25 cellular contexts compared by ENCODE assay signal in the genomic region with DNA sequence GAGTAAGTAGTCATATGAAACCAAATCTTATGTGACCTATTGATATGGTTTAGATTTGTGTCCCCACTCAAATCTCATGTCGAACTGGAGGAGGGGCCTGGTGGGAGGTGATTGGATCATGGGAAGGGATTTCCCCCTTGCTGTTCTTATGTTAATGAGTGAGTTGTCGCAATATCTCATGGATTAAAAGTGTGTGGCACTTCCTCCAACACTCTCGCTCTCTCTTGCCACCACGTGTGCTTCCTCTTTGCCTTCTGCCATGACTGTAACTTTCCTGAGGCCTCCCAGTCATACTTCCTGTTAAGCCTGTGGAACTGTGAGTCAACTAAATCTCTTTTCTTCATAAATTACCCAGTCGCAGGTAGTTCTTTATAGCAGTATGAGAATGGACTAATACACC.
DNase-seq lines count a peak whose midpoint lies in the region; ATAC-seq, FAIRE-seq and TF ChIP-seq lines count a peak whose summit lies in the region.
"Had no signal": no experiment of that assay in that cellular context is flagged by ENCODE, and none has a peak within 500 bp of the region (broad histone marks: within the 10 kb centered on the region; RNA-seq: fewer than 3 reads in every experiment).

No MANE protein-coding gene starts in this region.

- peak; percentile 8 for DNase-seq in EL
- DNase-seq in SKM-1 treated with dmso at 0.1 percent for 144 hours (lab: John Stamatoyannopoulos, UW; ENCODE audit: unreplicated experiment): peak; percentile 40
- peak; percentile 20 for DNase-seq in kidney tubule cell (ENCODE audit: low spot score)
- no peak for DNase-seq in H54 (ENCODE audit: insufficient read length, low spot score)
- no peak for DNase-seq in PC-3
- no peak for DNase-seq in mesenteric fat pad (ENCODE audit: low spot score)
- DNase-seq: AML-193; CD4-positive, CD25-positive, alpha-beta regulatory T cell; COR-L47; DMS 273 treated with DMSO at 0.1 percent for 48 hours; DND-41; NCI-H1048; NCI-H1436; NCI-H1930; NCI-H226; NCI-H524; SW 1271; T-helper 2 cell had no signal

- CTCF ChIA-PET in PC-3 (lab: Charles Lee): no interaction called here

- H3K9me3 ChIP-seq in HUES64 (ENCODE audit: insufficient read depth, low read depth, low read length) (no peaks in the 10 kb centered on the region), PC-3 (ENCODE audit: low read length) (no peaks in the 10 kb centered on the region)
- H3K9me3 ChIP-seq: HAP-1, SJSA1 had no signal

- TF ChIP-seq CTCF in PC-3 (conservative IDR thresholded peaks at IDR 0.05; ENCODE audit: low read depth, low read length): no peak

- intact Hi-C loops in PC-3 (cut with micrococcal nuclease): no loop called here

- FAIRE-seq in H54 (lab: Jason Lieb, UNC): no peak
- FAIRE-seq: GM12878, K562 had no signal

- no peaks in the 10 kb centered on the region for H4K20me1 ChIP-seq in PC-3 (ENCODE audit: low read length)

- H3K27me3 ChIP-seq in HUES64 (ENCODE audit: insufficient read depth, low read length) (no peaks in the 10 kb centered on the region), PC-3 (ENCODE audit: low read length) (peaks cover 99% of the 10 kb centered on the region)

- no peak overlapping the region for H3K4me2 ChIP-seq in PC-3 (ENCODE audit: low read length)

- no peaks in the 10 kb centered on the region for H3K36me3 ChIP-seq in HUES64 (ENCODE audit: insufficient read depth, low read length)
- no peaks in the 10 kb centered on the region for H3K36me3 ChIP-seq in PC-3 (ENCODE audit: low read depth, low read length)
- H3K36me3 ChIP-seq: HAP-1, SJSA1 had no signal

- no TSS peak for BruUV-seq in PC-3 (replicated peaks; lab: Mats Ljungman, UMichigan)

- H3K27ac ChIP-seq in HUES64 (ENCODE audit: low read depth, low read length) (peak overlapping the region; percentile 82; the same call in 1 of the 2 replicates), PC-3 (ENCODE audit: low read length) (no peak overlapping the region)
- H3K27ac ChIP-seq: SJSA1 had no signal

- no peaks in the 10 kb centered on the region for H3K9me2 ChIP-seq in PC-3 (replicated peaks; ENCODE audit: low read length)

- H2AFZ ChIP-seq in PC-3 (ENCODE audit: low read length): no peak overlapping the region

- H3K4me1 ChIP-seq in HUES64 (ENCODE audit: insufficient read depth, low read length) (peaks cover 23% of the 10 kb centered on the region), PC-3 (ENCODE audit: insufficient read depth, low read length) (no peaks in the 10 kb centered on the region)
- H3K4me1 ChIP-seq: HAP-1, SJSA1 had no signal

- no peak for ATAC-seq in HG03442 (IDR thresholded peaks at IDR 0.05; ENCODE audit: unreplicated experiment)
- no peak for ATAC-seq in PC-3
- ATAC-seq: GM12878, K562, Panc1 had no signal

- no peaks in the 10 kb centered on the region for H3K79me2 ChIP-seq in PC-3 (ENCODE audit: low read length)

- H3K9ac ChIP-seq in HUES64 (ENCODE audit: low read depth, low read length): no peak overlapping the region
- H3K9ac ChIP-seq in PC-3 (ENCODE audit: low read length): no peak overlapping the region

- WGBS in HUES64: 89% methylated on average over 4 of the region's 5 CpGs

- POLR2A ChIA-PET in PC-3 (lab: Charles Lee; ENCODE audit: unreplicated experiment): no interaction called here

- H3F3A ChIP-seq in PC-3 (ENCODE audit: low read length, unreplicated experiment): no peaks in the 10 kb centered on the region

- H3K4me3 ChIP-seq in HUES64 (ENCODE audit: low read length) (no peak overlapping the region), PC-3 (ENCODE audit: low read length) (no peak overlapping the region)
- H3K4me3 ChIP-seq: GM12878, HAP-1, K562, SJSA1 had no signal

- no peak for TF ChIP-seq POLR2A in H54 (IDR thresholded peaks at IDR 0.05; ENCODE audit: low read depth, low read length)

Comparison
In these comparisons a context has a peak if more than half of its experiments do, and no peak if none do; other contexts are left out.
1. DNase-seq: peak in EL (single experiment), SKM-1 treated with dmso at 0.1 percent for 144 hours (single experiment) and kidney tubule cell (single experiment); none in H54 (single experiment), PC-3 (single experiment) and mesenteric fat pad (single experiment).